ENCODE assay signal across 12 cellular contexts in genomic region chr13:65710514-65710913, GRCh38.
"Had no signal": no experiment of that assay in that cellular context is flagged by ENCODE, and none has a peak within 500 bp of the region (broad histone marks: within the 10 kb centered on the region; RNA-seq: fewer than 3 reads in every experiment).

No MANE protein-coding gene starts in this region.

- DNase-seq: effector CD8-positive, alpha-beta T cell; heart left ventricle; hippocampal formation; mammary epithelial cell; naive thymus-derived CD4-positive, alpha-beta T cell; nephron progenitor cell; posterior cingulate gyrus; sigmoid colon; stimulated activated naive CD4-positive, alpha-beta T cell; stomach; substantia nigra; transverse colon had no signal
